In genomic region chr15:61393949-61394348, GRCh38 we compare ENCODE assay signal across 18 cellular contexts.
DNase-seq lines count a peak whose midpoint lies in the region; ATAC-seq and TF ChIP-seq lines count a peak whose summit lies in the region.
"Had no signal": no experiment of that assay in that cellular context is flagged by ENCODE, and none has a peak within 500 bp of the region (broad histone marks: within the 10 kb centered on the region; RNA-seq: fewer than 3 reads in every experiment).

No MANE protein-coding gene starts in this region.

- in situ Hi-C loops in G401 (cut with HindIII; ENCODE audit: low sequenced_read_pairs): no loop called here

- no peaks in the 10 kb centered on the region for H3K4me1 Mint-ChIP-seq in activated CD4-positive, alpha-beta memory T cell treated with anti-CD3 and anti-CD28 coated beads for 36 hours (ENCODE audit: low read depth)
- H3K4me1 Mint-ChIP-seq: mesothelial cell of epicardium; stimulated activated naive B cell treated with anti-CD40 and anti-IgM and Interleukin-4, amounts not matched to agents 10 μg/mL and 1 μg/mL and 100 μg/mL, for 72 hours had no signal

- H3F3A ChIP-seq in smooth muscle cell (ENCODE audit: low read depth): no peaks in the 10 kb centered on the region

- H3K4me1 ChIP-seq in heart left ventricle (peaks cover 0 to 10% (median 0%) of the 10 kb centered on the region in 12 donors), smooth muscle cell (ENCODE audit: low read depth) (no peaks in the 10 kb centered on the region)
- H3K4me1 ChIP-seq: uterus had no signal

- peaks cover 2% of the 10 kb centered on the region for H3K9me3 Mint-ChIP-seq in activated CD4-positive, alpha-beta memory T cell treated with anti-CD3 and anti-CD28 coated beads for 36 hours
- H3K9me3 Mint-ChIP-seq: mesothelial cell of epicardium had no signal

- no peaks in the 10 kb centered on the region for H3K36me3 Mint-ChIP-seq in activated CD4-positive, alpha-beta memory T cell treated with anti-CD3 and anti-CD28 coated beads for 36 hours
- H3K36me3 Mint-ChIP-seq: mesothelial cell of epicardium; stimulated activated naive B cell treated with anti-CD40 and anti-IgM and Interleukin-4, amounts not matched to agents 10 μg/mL and 1 μg/mL and 100 μg/mL, for 72 hours had no signal

- DNase-seq in G401 (ENCODE audit: low spot score): peak; percentile 6
- DNase-seq in MV-4-11 (lab: John Stamatoyannopoulos, UW): peak; percentile 48
- no peak for DNase-seq in heart left ventricle
- peak; percentile 18 for DNase-seq in skeletal muscle cell (ENCODE audit: low read depth)
- DNase-seq in HuH-7.5 (ENCODE audit: low spot score): no peak
- no peak for DNase-seq in activated CD4-positive, alpha-beta memory T cell treated with anti-CD3 and anti-CD28 coated beads for 36 hours
- no peak for DNase-seq in smooth muscle cell (lab: John Stamatoyannopoulos, UW; ENCODE audit: unreplicated experiment)
- DNase-seq: activated CD4-positive, alpha-beta T cell treated with anti-CD3 and anti-CD28 coated beads, Interleukin-2, amount 50 U/mL, for 48 hours; activated T-cell treated with anti-CD3 and anti-CD28 coated beads, Interleukin-2, amount 50 U/mL, for 72 hours; COR-L47; NCI-H1417 treated with DMSO at 0.1 percent for 48 hours; NCI-H2227 treated with DMSO at 0.1 percent for 48 hours; SK-N-SH; stimulated activated naive B cell treated with anti-CD40 and anti-IgM and Interleukin-4, amounts not matched to agents 10 μg/mL and 1 μg/mL and 100 μg/mL, for 72 hours; uterus had no signal

- H3K9me3 ChIP-seq in heart left ventricle (no peaks in the 10 kb centered on the region), smooth muscle cell (replicated peaks; ENCODE audit: low read depth) (no peaks in the 10 kb centered on the region)
- H3K9me3 ChIP-seq: SK-N-SH, uterus had no signal

- POLR2A ChIA-PET in activated CD4-positive, alpha-beta memory T cell treated with anti-CD3 and anti-CD28 coated beads for 36 hours (lab: Charles Lee): no interaction called here

- H3K27me3 ChIP-seq in heart left ventricle (no peaks in the 10 kb centered on the region), smooth muscle cell (ENCODE audit: low read depth) (no peaks in the 10 kb centered on the region)
- H3K27me3 ChIP-seq: uterus had no signal

- CTCF ChIA-PET in activated CD4-positive, alpha-beta memory T cell treated with anti-CD3 and anti-CD28 coated beads for 36 hours (lab: Charles Lee): no interaction called here

- no peak for TF ChIP-seq POLR2A in heart left ventricle (IDR thresholded peaks at IDR 0.05)

- H3K4me3 Mint-ChIP-seq in activated CD4-positive, alpha-beta memory T cell treated with anti-CD3 and anti-CD28 coated beads for 36 hours: no peak overlapping the region
- H3K4me3 Mint-ChIP-seq: activated T-cell treated with anti-CD3 and anti-CD28 coated beads, Interleukin-2, amount 50 U/mL, for 72 hours; mesothelial cell of epicardium; stimulated activated naive B cell treated with anti-CD40 and anti-IgM and Interleukin-4, amounts not matched to agents 10 μg/mL and 1 μg/mL and 100 μg/mL, for 72 hours had no signal

- TF ChIP-seq CTCF in heart left ventricle (IDR thresholded peaks at IDR 0.05) (no peak), smooth muscle cell (IDR thresholded peaks at IDR 0.05; ENCODE audit: borderline replicate concordance, insufficient read depth, poor library complexity, severe bottlenecking) (no peak)

- peaks cover 6% of the 10 kb centered on the region for H3K27me3 Mint-ChIP-seq in activated CD4-positive, alpha-beta memory T cell treated with anti-CD3 and anti-CD28 coated beads for 36 hours

- 26 to 55% (median 30%) methylated on average over 3 of the region's 3 CpGs for WGBS in heart left ventricle, 4 donors
- 80% methylated on average over 3 of the region's 3 CpGs for WGBS in smooth muscle cell (ENCODE audit: low lambda C conversion rate)

- no peak overlapping the region for H3K9ac ChIP-seq in smooth muscle cell (ENCODE audit: low read depth)
- H3K9ac ChIP-seq: SK-N-SH had no signal

- peak in 3 of 4 donors; percentile 60 to 79 (median 60) for ATAC-seq in heart left ventricle
- ATAC-seq in GM21360 (IDR thresholded peaks at IDR 0.05; ENCODE audit: unreplicated experiment): no peak
- ATAC-seq: activated T-cell treated with anti-CD3 and anti-CD28 coated beads, Interleukin-2, amount 50 U/mL, for 72 hours; K562; stimulated activated naive B cell treated with anti-CD40 and anti-IgM and Interleukin-4, amounts not matched to agents 10 μg/mL and 1 μg/mL and 100 μg/mL, for 72 hours had no signal

- H3K4me3 ChIP-seq in heart left ventricle (peak overlapping the region in 5 of 12 donors; percentile 1 to 29 (median 6)), skeletal muscle cell (ENCODE audit: low read depth, low read length) (no peak overlapping the region), smooth muscle cell (no peak overlapping the region)
- H3K4me3 ChIP-seq: K562, uterus had no signal

- no peak overlapping the region for H2AFZ ChIP-seq in smooth muscle cell (ENCODE audit: low read depth)

- H3K27ac Mint-ChIP-seq in activated CD4-positive, alpha-beta memory T cell treated with anti-CD3 and anti-CD28 coated beads for 36 hours: no peak overlapping the region
- H3K27ac Mint-ChIP-seq: activated T-cell treated with anti-CD3 and anti-CD28 coated beads, Interleukin-2, amount 50 U/mL, for 72 hours; mesothelial cell of epicardium; stimulated activated naive B cell treated with anti-CD40 and anti-IgM and Interleukin-4, amounts not matched to agents 10 μg/mL and 1 μg/mL and 100 μg/mL, for 72 hours had no signal

- H3K36me3 ChIP-seq in heart left ventricle (no peaks in the 10 kb centered on the region), smooth muscle cell (ENCODE audit: low read depth) (no peaks in the 10 kb centered on the region)
- H3K36me3 ChIP-seq: uterus had no signal

- intact Hi-C loops in heart left ventricle (cut with DNase I): no loop called here
- intact Hi-C loops in activated CD4-positive, alpha-beta memory T cell treated with anti-CD3 and anti-CD28 coated beads for 36 hours (cut with micrococcal nuclease): no loop called here

- no peaks in the 10 kb centered on the region for H3K79me2 ChIP-seq in smooth muscle cell (ENCODE audit: low read depth)

- peak overlapping the region in 4 of 12 donors; percentile 1 to 18 (median 10) for H3K27ac ChIP-seq in heart left ventricle
- no peak overlapping the region for H3K27ac ChIP-seq in smooth muscle cell (ENCODE audit: low read depth)

- no peak overlapping the region for H3K4me2 ChIP-seq in smooth muscle cell
- H3K4me2 ChIP-seq: SK-N-SH had no signal

- no peaks in the 10 kb centered on the region for H4K20me1 ChIP-seq in smooth muscle cell (ENCODE audit: low read depth)

Comparison
In these comparisons a context has a peak if more than half of its experiments do, and no peak if none do; other contexts are left out.
1. DNase-seq: peak in G401 (single experiment), MV-4-11 (single experiment) and skeletal muscle cell (single experiment); none in heart left ventricle (0 of 5), HuH-7.5 (single experiment), activated CD4-positive, alpha-beta memory T cell treated with anti-CD3 and anti-CD28 coated beads for 36 hours (single experiment) and smooth muscle cell (single experiment).